In genomic region chr3:150764607-150765366, GRCh38 we compare ENCODE assay signal across 9 cellular contexts. TPM values are rescaled to one million over a fixed set of nuclear protein-coding genes. Genes with fewer than 3 reads are reported as not detected.
DNase-seq lines count a peak whose midpoint lies in the region; ATAC-seq and TF ChIP-seq lines count a peak whose summit lies in the region.
"Had no signal": no experiment of that assay in that cellular context is flagged by ENCODE, and none has a peak within 500 bp of the region (broad histone marks: within the 10 kb centered on the region; RNA-seq: fewer than 3 reads in every experiment).

No MANE protein-coding gene starts in this region.

- H3K27me3 ChIP-seq in MM.1S (replicated peaks; ENCODE audit: insufficient read depth, low read length) (no peaks in the 10 kb centered on the region), neutrophil (no peaks in the 10 kb centered on the region)

- BruUV-seq in Calu3 (replicated peaks; lab: Mats Ljungman, UMichigan), result no TSS peak

- no peak overlapping the region for H2AFZ ChIP-seq in MM.1S (ENCODE audit: low read length)

- H3K9me3 ChIP-seq in MM.1S (replicated peaks; ENCODE audit: insufficient read depth, low read length) (no peaks in the 10 kb centered on the region), neutrophil (no peaks in the 10 kb centered on the region)

- H3K79me2 ChIP-seq in MM.1S (ENCODE audit: low read length), result peaks cover 41% of the 10 kb centered on the region

- peak overlapping the region; percentile 98 for H3K9ac ChIP-seq in MM.1S (ENCODE audit: low read length)

- H3K27ac ChIP-seq in MM.1S (ENCODE audit: low read length) (peak overlapping the region; percentile 99), neutrophil (peak overlapping the region; percentile 96)

- no peak overlapping the region for H3K27ac Mint-ChIP-seq in Calu3 (ENCODE audit: unreplicated experiment)
- peak overlapping the region; percentile 29 for H3K27ac Mint-ChIP-seq in chondrocyte (ENCODE audit: unreplicated experiment)

- intact Hi-C loops in Calu3 (cut with micrococcal nuclease; ENCODE audit: unreplicated experiment), result loop anchor here (5.0 kb wide), 2 partner anchors 162 to 217 kb away; partner anchors contain the start of genes EIF2A, SELENOT and SERP1

- H3K4me3 Mint-ChIP-seq in Calu3 (ENCODE audit: low read depth, unreplicated experiment) (peak overlapping the region; percentile 88), chondrocyte (ENCODE audit: unreplicated experiment) (no peak overlapping the region)

- peaks cover 40% of the 10 kb centered on the region for H3K36me3 Mint-ChIP-seq in Calu3 (ENCODE audit: insufficient read depth, unreplicated experiment)
- no peaks in the 10 kb centered on the region for H3K36me3 Mint-ChIP-seq in chondrocyte (ENCODE audit: low read depth)
- H3K36me3 Mint-ChIP-seq: memory B cell had no signal

- H3K4me1 ChIP-seq in MM.1S (ENCODE audit: low read length), result peaks cover 38% of the 10 kb centered on the region
- H3K4me1 ChIP-seq in neutrophil (ENCODE audit: control insufficient read depth in 1 of 2, insufficient read depth in 1 of 2, low read depth in 1 of 2, low read length in 1 of 2), result peaks cover 32 to 38% of the 10 kb centered on the region in 2 experiments

- H3K4me2 ChIP-seq in MM.1S (ENCODE audit: low read depth, low read length), result peak overlapping the region; percentile 89

- H3K4me1 Mint-ChIP-seq in Calu3 (ENCODE audit: low read depth, unreplicated experiment) (peaks cover 37% of the 10 kb centered on the region), chondrocyte (ENCODE audit: low read depth) (peaks cover 33% of the 10 kb centered on the region)

- no peaks in the 10 kb centered on the region for H3K27me3 Mint-ChIP-seq in Calu3 (ENCODE audit: unreplicated experiment)
- no peaks in the 10 kb centered on the region for H3K27me3 Mint-ChIP-seq in chondrocyte (ENCODE audit: low read depth)

- H3K9me2 ChIP-seq in MM.1S (replicated peaks; ENCODE audit: insufficient read depth, low read length), result no peaks in the 10 kb centered on the region

- CTCF ChIA-PET in Calu3 (lab: Charles Lee), result interaction anchor here (0.7 to 2.4 kb wide), 4 partner anchors 13 to 220 kb away, joined by 3 to 12 read pairs (median 9); no protein-coding TSS in a partner anchor

- H3F3A ChIP-seq in MM.1S (ENCODE audit: insufficient read depth, low read length), result peaks cover 42% of the 10 kb centered on the region

- H3K9me3 Mint-ChIP-seq in Calu3 (ENCODE audit: low read depth, unreplicated experiment) (no peaks in the 10 kb centered on the region), chondrocyte (ENCODE audit: low read depth) (no peaks in the 10 kb centered on the region)
- H3K9me3 Mint-ChIP-seq: memory B cell had no signal

- H3K36me3 ChIP-seq in MM.1S (replicated peaks; ENCODE audit: insufficient read depth, low read length) (no peaks in the 10 kb centered on the region), neutrophil (no peaks in the 10 kb centered on the region)

- TF ChIP-seq CTCF in Calu3 (IDR thresholded peaks at IDR 0.05; ENCODE audit: unreplicated experiment), result no peak
- TF ChIP-seq CTCF in MM.1S (IDR thresholded peaks at IDR 0.05; ENCODE audit: low read length), result no peak
- no peak for TF ChIP-seq CTCF in chondrocyte (IDR thresholded peaks at IDR 0.05)
- no peak for TF ChIP-seq CTCF in neutrophil (IDR thresholded peaks at IDR 0.05)

- H4K20me1 ChIP-seq in MM.1S (ENCODE audit: insufficient read depth, low read length), result peaks cover 7% of the 10 kb centered on the region

- DNase-seq in Calu3, result no peak
- peak; percentile 38 for DNase-seq in MM.1S
- no peak for DNase-seq in chondrocyte (ENCODE audit: low spot score)
- DNase-seq in activated effector memory CD4-positive, alpha-beta T cell treated with anti-CD3 and anti-CD28 coated beads, Interleukin-2, amount 50 U/mL, for 16 hours, result no peak
- DNase-seq in GF-D8 (lab: John Stamatoyannopoulos, UW), result no peak
- no peak for DNase-seq in GDM1 (lab: John Stamatoyannopoulos, UW)

- peak overlapping the region; percentile 90 for H3K4me3 ChIP-seq in MM.1S (ENCODE audit: low read length)
- H3K4me3 ChIP-seq in neutrophil (ENCODE audit: low read depth in 1 of 2, low read length in 1 of 2), result peak overlapping the region; percentile 75 to 85

- no peak for ATAC-seq in HG02763 (IDR thresholded peaks at IDR 0.05; ENCODE audit: unreplicated experiment)

RNA-seq across cellular contexts. Expression of gene SIAH2, which starts 1.8 kb away (rescaled TPM):
- total RNA-seq in Calu3 (2022), result 30.6 and 33.6 TPM in 2 replicates
- 24.3 to 39.7 TPM (median 39.2 TPM) in 3 replicates for total RNA-seq in chondrocyte
